ENCODE assay signal across 1 cellular context in the genomic region with DNA sequence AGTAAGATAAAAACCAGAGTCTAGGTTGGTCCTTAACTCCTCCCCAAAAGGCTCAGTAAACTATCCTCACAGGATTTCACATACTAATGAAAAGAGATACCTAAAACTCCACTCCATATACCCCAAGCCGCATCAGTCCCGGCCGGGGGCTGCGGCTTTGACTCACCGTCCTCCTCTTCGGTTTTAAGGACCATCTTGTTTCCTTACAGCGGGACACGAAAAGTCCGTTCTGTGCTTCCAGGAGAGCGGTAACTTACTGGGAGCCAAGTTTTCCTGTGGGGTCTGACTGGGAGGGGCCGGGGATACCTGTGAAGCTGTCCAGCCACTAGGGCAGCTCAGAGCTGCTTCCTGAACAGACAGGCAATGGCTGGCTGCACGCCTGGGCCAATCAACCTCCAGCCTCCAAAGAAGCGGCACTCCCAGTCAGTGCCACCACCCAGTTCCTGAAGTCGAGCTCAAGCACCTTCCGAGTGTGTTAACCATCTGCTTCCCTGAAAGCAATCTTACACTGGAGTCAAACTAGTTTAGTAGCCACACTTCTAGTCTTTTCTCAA.
TF ChIP-seq lines count a peak whose summit lies in the region.

No MANE protein-coding gene starts in this region.

TF ChIP-seq in SK-N-SH, 30 proteins besides CTCF, POLR2A, EP300 and RAD21 (continued from another document):
- TF ChIP-seq, protein P1, sequence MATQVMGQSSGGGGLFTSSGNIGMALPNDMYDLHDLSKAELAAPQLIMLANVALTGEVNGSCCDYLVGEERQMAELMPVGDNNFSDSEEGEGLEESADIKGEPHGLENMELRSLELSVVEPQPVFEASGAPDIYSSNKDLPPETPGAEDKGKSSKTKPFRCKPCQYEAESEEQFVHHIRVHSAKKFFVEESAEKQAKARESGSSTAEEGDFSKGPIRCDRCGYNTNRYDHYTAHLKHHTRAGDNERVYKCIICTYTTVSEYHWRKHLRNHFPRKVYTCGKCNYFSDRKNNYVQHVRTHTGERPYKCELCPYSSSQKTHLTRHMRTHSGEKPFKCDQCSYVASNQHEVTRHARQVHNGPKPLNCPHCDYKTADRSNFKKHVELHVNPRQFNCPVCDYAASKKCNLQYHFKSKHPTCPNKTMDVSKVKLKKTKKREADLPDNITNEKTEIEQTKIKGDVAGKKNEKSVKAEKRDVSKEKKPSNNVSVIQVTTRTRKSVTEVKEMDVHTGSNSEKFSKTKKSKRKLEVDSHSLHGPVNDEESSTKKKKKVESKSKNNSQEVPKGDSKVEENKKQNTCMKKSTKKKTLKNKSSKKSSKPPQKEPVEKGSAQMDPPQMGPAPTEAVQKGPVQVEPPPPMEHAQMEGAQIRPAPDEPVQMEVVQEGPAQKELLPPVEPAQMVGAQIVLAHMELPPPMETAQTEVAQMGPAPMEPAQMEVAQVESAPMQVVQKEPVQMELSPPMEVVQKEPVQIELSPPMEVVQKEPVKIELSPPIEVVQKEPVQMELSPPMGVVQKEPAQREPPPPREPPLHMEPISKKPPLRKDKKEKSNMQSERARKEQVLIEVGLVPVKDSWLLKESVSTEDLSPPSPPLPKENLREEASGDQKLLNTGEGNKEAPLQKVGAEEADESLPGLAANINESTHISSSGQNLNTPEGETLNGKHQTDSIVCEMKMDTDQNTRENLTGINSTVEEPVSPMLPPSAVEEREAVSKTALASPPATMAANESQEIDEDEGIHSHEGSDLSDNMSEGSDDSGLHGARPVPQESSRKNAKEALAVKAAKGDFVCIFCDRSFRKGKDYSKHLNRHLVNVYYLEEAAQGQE (IDR thresholded peaks at IDR 0.05; ENCODE audit: low read depth, low read length): no peak
- TF ChIP-seq TCF12 (IDR thresholded peaks at IDR 0.05) (no peak), POLR2AphosphoS5 (IDR thresholded peaks at IDR 0.05; ENCODE audit: low read depth, low read length) (no peak)
TF ChIP-seq in SK-N-SH: peak in this region for 0.
